In the genomic region with DNA sequence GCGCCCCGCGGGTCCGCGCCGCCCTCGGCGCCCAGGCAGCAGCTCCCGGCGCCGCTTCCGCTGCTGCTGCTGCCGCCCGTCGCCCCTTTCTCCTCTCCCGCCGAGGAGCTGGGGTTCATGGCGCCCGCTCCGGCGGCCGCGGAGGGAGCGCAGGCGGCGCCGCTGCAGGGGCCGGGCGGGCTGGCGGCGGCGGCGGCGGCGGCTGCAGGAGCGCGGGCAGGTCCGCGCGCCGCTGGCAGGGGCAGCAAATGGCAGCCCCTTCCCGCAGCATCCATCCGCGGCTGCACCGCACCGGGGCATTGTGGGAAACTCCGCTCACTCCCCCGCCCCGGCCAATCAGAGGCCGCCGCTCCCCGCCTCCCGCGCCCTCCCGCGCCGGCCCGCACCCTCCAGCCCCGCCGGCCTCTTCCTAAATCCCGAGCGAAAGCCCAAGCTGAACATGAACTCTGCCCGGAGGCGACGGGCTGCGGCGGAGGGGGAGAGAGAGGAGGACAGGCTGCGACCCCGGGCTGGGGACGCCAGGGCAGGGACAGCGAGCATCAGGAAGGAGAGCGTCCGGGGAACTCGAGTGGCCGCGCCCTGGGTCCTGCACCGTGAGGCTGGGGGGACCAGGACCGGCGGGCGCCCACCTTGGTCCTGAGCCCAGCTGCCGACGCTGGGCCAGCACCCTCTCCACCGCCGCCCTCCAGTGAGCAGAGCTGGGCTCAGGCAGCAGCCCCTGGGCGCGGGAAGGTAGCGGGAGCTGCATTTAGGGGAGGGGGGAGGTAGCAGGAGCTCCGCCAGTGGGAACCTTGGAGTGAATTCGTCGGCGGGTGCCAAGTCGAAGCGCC, we compare ENCODE assay signal across 8 cellular contexts. TPM values are rescaled to one million over a fixed set of nuclear protein-coding genes. Genes with fewer than 3 reads are reported as not detected.
DNase-seq lines count a peak whose midpoint lies in the region; ATAC-seq and TF ChIP-seq lines count a peak whose summit lies in the region.

Gene DGKI, minus strand, starts transcription at position 387 of the 830 bp plus-strand sequence.

- H3K4me1 ChIP-seq in ACC112 (ENCODE audit: control insufficient read depth, insufficient read depth, low read length, unreplicated experiment): peaks cover 19% of the 10 kb centered on the region
- H3K4me1 ChIP-seq in iPS-18a (ENCODE audit: control insufficient read depth, low read depth, low read length): peaks cover 16% of the 10 kb centered on the region
- peaks cover 52% of the 10 kb centered on the region for H3K4me1 ChIP-seq in skeletal muscle satellite cell (ENCODE audit: control insufficient read depth, insufficient read depth, low read length)

- H3K27me3 ChIP-seq in ACC112 (ENCODE audit: insufficient read depth, low read length) (no peaks in the 10 kb centered on the region), iPS-18a (ENCODE audit: control insufficient read depth, insufficient read depth, low read length) (peaks cover 56% of the 10 kb centered on the region), skeletal muscle satellite cell (ENCODE audit: control insufficient read depth, insufficient read depth, low read length) (no peaks in the 10 kb centered on the region)

- TF ChIP-seq POLR2A in GM18505 (IDR thresholded peaks at IDR 0.05; ENCODE audit: borderline replicate concordance, extremely low read depth, insufficient read depth, insufficient read length): no peak

- peak within 1 kb of the TSS; percentile 95 for H3K4me2 ChIP-seq in skeletal muscle satellite cell (ENCODE audit: low read length)

- H3K27ac ChIP-seq in ACC112 (ENCODE audit: low read depth, low read length) (no peak within 1 kb of the TSS), iPS-18a (ENCODE audit: low read length) (no peak within 1 kb of the TSS)

- H3K9me3 ChIP-seq in iPS-18a (ENCODE audit: control insufficient read depth, low read depth, low read length) (no peaks in the 10 kb centered on the region), skeletal muscle satellite cell (replicated peaks; ENCODE audit: low read length) (no peaks in the 10 kb centered on the region)

- TF ChIP-seq CTCF in astrocyte of the spinal cord (IDR thresholded peaks at IDR 0.05; ENCODE audit: low read depth, low read length): no peak

- H3K36me3 ChIP-seq in ACC112 (ENCODE audit: insufficient read depth, low read length) (no peaks in the 10 kb centered on the region), iPS-18a (ENCODE audit: control insufficient read depth, low read depth, low read length) (no peaks in the 10 kb centered on the region), skeletal muscle satellite cell (ENCODE audit: insufficient read depth, low read length) (no peaks in the 10 kb centered on the region)

- in situ Hi-C loops in astrocyte of the spinal cord (cut with HindIII; ENCODE audit: low sequenced_read_pairs): no loop called here

- peak within 1 kb of the TSS; percentile 93 for H2AFZ ChIP-seq in ACC112 (ENCODE audit: low read length, unreplicated experiment)

- H3K4me3 ChIP-seq in ACC112 (ENCODE audit: low read depth, low read length) (peak within 1 kb of the TSS; percentile 76), astrocyte of the spinal cord (ENCODE audit: low read depth, low read length) (peak within 1 kb of the TSS; percentile 49), iPS-18a (ENCODE audit: low read length) (peak within 1 kb of the TSS; percentile 65), skeletal muscle satellite cell (ENCODE audit: low read length) (peak within 1 kb of the TSS; percentile 73)

- no peak within 1 kb of the TSS for H3K9ac ChIP-seq in iPS-18a (ENCODE audit: low read length)
- peak within 1 kb of the TSS; percentile 74 for H3K9ac ChIP-seq in skeletal muscle satellite cell (ENCODE audit: low read depth, low read length)

- ATAC-seq in GM18505 (IDR thresholded peaks at IDR 0.05; ENCODE audit: unreplicated experiment): peak; percentile 42

- DNase-seq in LHCN-M2 (ENCODE audit: low read depth) (peak; percentile 19), astrocyte of the spinal cord (ENCODE audit: low read depth, low spot score) (no peak), NCI-H446 (lab: John Stamatoyannopoulos, UW) (no peak), epidermal melanocyte (ENCODE audit: insufficient read length, low spot score) (no peak)

- no peaks in the 10 kb centered on the region for H3K79me2 ChIP-seq in ACC112 (ENCODE audit: control insufficient read depth, insufficient read depth, low read length, unreplicated experiment)

RNA-seq across cellular contexts. Expression of gene DGKI, which starts in this region (rescaled TPM):
- total RNA-seq in LHCN-M2 (2014; rRNA removed): 4.2 and 5.3 TPM in 2 replicates
- 4.4 TPM for polyA plus RNA-seq in LHCN-M2 (2012)
- total RNA-seq in skeletal muscle satellite cell (2012; rRNA removed): 6.1 and 12.7 TPM in 2 replicates
